ENCODE assay signal across 10 cellular contexts in genomic region chr1:165857046-165857801, GRCh38. TPM values are rescaled to one million over a fixed set of nuclear protein-coding genes. Genes with fewer than 3 reads are reported as not detected.
A peak's percentile ranks its signal among the peaks of the same experiment; 100 is the strongest.
DNase-seq lines count a peak whose midpoint lies in the region; ATAC-seq and TF ChIP-seq lines count a peak whose summit lies in the region.
"Had no signal": no experiment of that assay in that cellular context is flagged by ENCODE, and none has a peak within 500 bp of the region (broad histone marks: within the 10 kb centered on the region; RNA-seq: fewer than 3 reads in every experiment).

No MANE protein-coding gene starts in this region.

- POLR2A ChIA-PET in SK-N-SH (lab: Yijun Ruan, JAX), result no interaction called here
- POLR2A ChIA-PET in RWPE1 (lab: Yijun Ruan, JAX; ENCODE audit: low non-redundant PET), result no interaction called here

- H3F3A ChIP-seq in SK-N-SH (replicated peaks; ENCODE audit: insufficient read depth), result peaks cover 7% of the 10 kb centered on the region

- no peaks in the 10 kb centered on the region for H3K9me3 ChIP-seq in SK-N-SH
- H3K9me3 ChIP-seq: lower lobe of right lung had no signal

- TF ChIP-seq EP300 in SK-N-SH (IDR thresholded peaks at IDR 0.05; ENCODE audit: borderline replicate concordance in 1 of 2, low read depth in 1 of 2, low read length in 1 of 2), result no peak

- no peaks in the 10 kb centered on the region for H3K27me3 ChIP-seq in SK-N-SH (ENCODE audit: insufficient read depth)

- H3K4me3 ChIP-seq in SK-N-SH (ENCODE audit: low read depth in 2 of 2, low read length in 1 of 2), result no peak overlapping the region
- H3K4me3 ChIP-seq: lower lobe of right lung had no signal

- no peak for TF ChIP-seq RAD21 in SK-N-SH (IDR thresholded peaks at IDR 0.05; ENCODE audit: low read length)

- no peaks in the 10 kb centered on the region for H3K36me3 ChIP-seq in SK-N-SH (replicated peaks in 1 of 2; ENCODE audit: control insufficient read depth in 1 of 2, insufficient read depth in 2 of 2, low read length in 1 of 2)
- H3K36me3 ChIP-seq: lower lobe of right lung had no signal

- peaks cover 70 to 82% of the 10 kb centered on the region in 2 donors for H3K4me1 Mint-ChIP-seq in natural killer cell

- H3K27ac ChIP-seq in SK-N-SH (ENCODE audit: low read depth in 2 of 2, low read length in 1 of 2) (no peak overlapping the region), RWPE1 (peak overlapping the region; percentile 26; the same call in 1 of the 2 replicates)
- H3K27ac ChIP-seq: lower lobe of right lung had no signal

- peaks cover 72% of the 10 kb centered on the region for H3K79me2 ChIP-seq in SK-N-SH (ENCODE audit: insufficient read depth)

- no peaks in the 10 kb centered on the region for H3K9me3 Mint-ChIP-seq in natural killer cell

- no peak overlapping the region for H3K4me3 Mint-ChIP-seq in natural killer cell
- H3K4me3 Mint-ChIP-seq: B cell had no signal

- H3K4me2 ChIP-seq in SK-N-SH, result peak overlapping the region; percentile 16; the same call in 1 of the 2 replicates

- H2AFZ ChIP-seq in SK-N-SH (ENCODE audit: low read depth), result no peak overlapping the region

- no peaks in the 10 kb centered on the region for H3K27me3 Mint-ChIP-seq in natural killer cell (ENCODE audit: low read depth in 2 of 2)
- H3K27me3 Mint-ChIP-seq: B cell had no signal

- intact Hi-C loops in natural killer cell (cut with micrococcal nuclease), result no loop called here

- peak overlapping the region; percentile 52 to 62 for H3K27ac Mint-ChIP-seq in natural killer cell
- H3K27ac Mint-ChIP-seq: B cell had no signal

- H3K9ac ChIP-seq in SK-N-SH, result no peak overlapping the region

- no peak for DNase-seq in SK-N-SH
- no peak for DNase-seq in RWPE1 (ENCODE audit: low spot score)
- no peak for DNase-seq in natural killer cell
- DNase-seq in hypothalamus (lab: John Stamatoyannopoulos, UW), result no peak
- DNase-seq in NCI-H226, result no peak
- DNase-seq in NCI-H748 (lab: John Stamatoyannopoulos, UW; ENCODE audit: unreplicated experiment), result no peak
- DNase-seq: lower lobe of right lung had no signal

- CTCF ChIA-PET in SK-N-SH (lab: Yijun Ruan, JAX), result interaction anchor here (0.9 to 1.3 kb wide), 2 partner anchors 9 to 10 kb away, joined by 3 read pairs; no protein-coding TSS in a partner anchor
- CTCF ChIA-PET in RWPE1 (lab: Yijun Ruan, JAX), result no interaction called here

- TF ChIP-seq CTCF in SK-N-SH (IDR thresholded peaks at IDR 0.05) (no peak), RWPE1 (conservative IDR thresholded peaks at IDR 0.05; ENCODE audit: low read depth) (no peak), natural killer cell (IDR thresholded peaks at IDR 0.05) (no peak)

- no peak for ATAC-seq in SK-N-SH treated with all-trans-retinoic acid at 6 μM for 48 hours
- peak; percentile 87 for ATAC-seq in HG02973 (IDR thresholded peaks at IDR 0.05; ENCODE audit: unreplicated experiment)
- ATAC-seq in natural killer cell, result peak; percentile 18 to 60 (median 39)

- H3K4me1 ChIP-seq in SK-N-SH (ENCODE audit: control insufficient read depth in 1 of 2, insufficient read depth in 2 of 2, low read depth in 1 of 2, low read length in 1 of 2), result peaks cover 18 to 35% of the 10 kb centered on the region in 2 experiments; a peak in 3 of 4 replicates

- 86% methylated on average over 8 of the region's 8 CpGs for WGBS in SK-N-SH (ENCODE audit: low lambda C conversion rate)

- H4K20me1 ChIP-seq in SK-N-SH (ENCODE audit: insufficient read depth), result peaks cover 21% of the 10 kb centered on the region

- H3K9me2 ChIP-seq in SK-N-SH, result no peaks in the 10 kb centered on the region

- no peaks in the 10 kb centered on the region for H3K36me3 Mint-ChIP-seq in natural killer cell

TF ChIP-seq in SK-N-SH, 30 proteins besides CTCF, POLR2A, EP300 and RAD21 (continues in another document):
- TF ChIP-seq TAF1 (IDR thresholded peaks at IDR 0.05; ENCODE audit: borderline replicate concordance, low read depth, low read length) (no peak), GABPA (IDR thresholded peaks at IDR 0.05; ENCODE audit: low read depth) (no peak), FOSL2 (IDR thresholded peaks at IDR 0.05; ENCODE audit: borderline replicate concordance, low read depth) (no peak), USF2 (IDR thresholded peaks at IDR 0.05; ENCODE audit: borderline replicate concordance, low read depth, low read length) (no peak), FOXJ3 (CRISPR knock-in tag; IDR thresholded peaks at IDR 0.05) (no peak), GATA2 (CRISPR knock-in tag; IDR thresholded peaks at IDR 0.05) (no peak)
- TF ChIP-seq, protein P1, sequence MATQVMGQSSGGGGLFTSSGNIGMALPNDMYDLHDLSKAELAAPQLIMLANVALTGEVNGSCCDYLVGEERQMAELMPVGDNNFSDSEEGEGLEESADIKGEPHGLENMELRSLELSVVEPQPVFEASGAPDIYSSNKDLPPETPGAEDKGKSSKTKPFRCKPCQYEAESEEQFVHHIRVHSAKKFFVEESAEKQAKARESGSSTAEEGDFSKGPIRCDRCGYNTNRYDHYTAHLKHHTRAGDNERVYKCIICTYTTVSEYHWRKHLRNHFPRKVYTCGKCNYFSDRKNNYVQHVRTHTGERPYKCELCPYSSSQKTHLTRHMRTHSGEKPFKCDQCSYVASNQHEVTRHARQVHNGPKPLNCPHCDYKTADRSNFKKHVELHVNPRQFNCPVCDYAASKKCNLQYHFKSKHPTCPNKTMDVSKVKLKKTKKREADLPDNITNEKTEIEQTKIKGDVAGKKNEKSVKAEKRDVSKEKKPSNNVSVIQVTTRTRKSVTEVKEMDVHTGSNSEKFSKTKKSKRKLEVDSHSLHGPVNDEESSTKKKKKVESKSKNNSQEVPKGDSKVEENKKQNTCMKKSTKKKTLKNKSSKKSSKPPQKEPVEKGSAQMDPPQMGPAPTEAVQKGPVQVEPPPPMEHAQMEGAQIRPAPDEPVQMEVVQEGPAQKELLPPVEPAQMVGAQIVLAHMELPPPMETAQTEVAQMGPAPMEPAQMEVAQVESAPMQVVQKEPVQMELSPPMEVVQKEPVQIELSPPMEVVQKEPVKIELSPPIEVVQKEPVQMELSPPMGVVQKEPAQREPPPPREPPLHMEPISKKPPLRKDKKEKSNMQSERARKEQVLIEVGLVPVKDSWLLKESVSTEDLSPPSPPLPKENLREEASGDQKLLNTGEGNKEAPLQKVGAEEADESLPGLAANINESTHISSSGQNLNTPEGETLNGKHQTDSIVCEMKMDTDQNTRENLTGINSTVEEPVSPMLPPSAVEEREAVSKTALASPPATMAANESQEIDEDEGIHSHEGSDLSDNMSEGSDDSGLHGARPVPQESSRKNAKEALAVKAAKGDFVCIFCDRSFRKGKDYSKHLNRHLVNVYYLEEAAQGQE (IDR thresholded peaks at IDR 0.05; ENCODE audit: low read depth, low read length), result no peak

TF ChIP-seq in SK-N-SH treated with all-trans-retinoic acid at 6 μM for 48 hours, 23 proteins besides CTCF, POLR2A, EP300 and RAD21:
- no peak for TF ChIP-seq PPARA (CRISPR knock-in tag; IDR thresholded peaks at IDR 0.05; ENCODE audit: borderline replicate concordance)
- no peak for TF ChIP-seq ZNF70 (CRISPR knock-in tag; IDR thresholded peaks at IDR 0.05)
- TF ChIP-seq GLIS3 (CRISPR knock-in tag; IDR thresholded peaks at IDR 0.05), result no peak
- no peak for TF ChIP-seq ZNF565 (CRISPR knock-in tag; conservative IDR thresholded peaks at IDR 0.05; ENCODE audit: low read depth)
- TF ChIP-seq ARNTL (CRISPR knock-in tag; IDR thresholded peaks at IDR 0.05; ENCODE audit: borderline replicate concordance, low read depth), result no peak
- no peak for TF ChIP-seq OSR1 (CRISPR knock-in tag; IDR thresholded peaks at IDR 0.05)

RNA-seq across cellular contexts. Expression of gene UCK2, which starts 29.8 kb away (rescaled TPM):
- polyA plus RNA-seq in SK-N-SH (2012; rRNA removed), result 50.1 and 53.7 TPM in 2 replicates
- polyA plus RNA-seq in SK-N-SH (2012; cell fraction: cytosol; rRNA removed), result 40.5 and 49.8 TPM in 2 replicates
- polyA plus RNA-seq in SK-N-SH (2012; cell fraction: nucleus; rRNA removed), result 41.0 and 41.1 TPM in 2 replicates
- 10 to 100 TPM; 12.8 to 20.5 (median 14.4) TPM for total RNA-seq in natural killer cell
